8 cellular contexts compared by ENCODE assay signal in the genomic region with DNA sequence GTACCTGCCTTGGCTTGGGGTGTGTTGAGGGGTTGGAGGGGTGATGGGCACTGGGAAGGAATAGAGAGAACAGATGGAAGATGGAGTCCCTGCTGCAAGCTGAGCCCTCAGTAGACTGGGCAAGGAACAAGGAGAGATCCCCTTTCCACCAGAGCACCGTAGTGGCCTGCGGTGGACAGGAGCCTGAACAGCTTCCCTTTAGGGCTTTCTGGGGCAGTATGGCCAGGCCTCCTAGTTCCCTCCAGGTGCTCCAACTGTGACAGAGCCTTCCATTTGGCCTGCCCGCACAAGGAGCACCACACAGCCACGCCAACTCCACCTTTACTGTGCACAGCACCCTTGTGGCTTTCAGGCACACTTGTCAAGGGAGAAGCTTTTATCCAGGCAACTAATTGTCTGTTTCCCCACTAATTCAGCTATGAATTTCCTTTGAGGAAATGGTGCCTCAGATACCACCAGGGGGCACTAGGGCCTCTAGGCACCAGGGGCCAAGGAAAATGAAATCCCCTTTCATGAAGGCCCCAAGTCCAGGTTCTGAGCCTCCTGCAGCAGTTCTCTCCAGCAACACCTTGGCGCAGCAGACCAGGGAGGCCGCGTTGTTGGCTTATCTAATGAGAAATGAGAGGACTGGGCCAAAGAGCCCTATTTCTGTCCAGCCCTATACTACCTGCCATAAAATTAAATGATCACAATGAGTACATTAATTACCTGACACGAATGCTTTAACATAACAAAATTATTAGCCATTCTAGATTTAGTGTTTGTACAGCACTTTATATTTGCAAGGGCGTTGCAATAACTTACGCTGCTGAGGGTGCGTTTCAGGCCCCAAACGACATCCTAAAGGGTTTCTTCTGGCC. TPM values are rescaled to one million over a fixed set of nuclear protein-coding genes. Genes with fewer than 3 reads are reported as not detected.
DNase-seq lines count a peak whose midpoint lies in the region; ATAC-seq, FAIRE-seq and TF ChIP-seq lines count a peak whose summit lies in the region.

No MANE protein-coding gene starts in this region.

- peaks cover 0 to 30% (median 2%) of the 10 kb centered on the region in 3 experiments for H3K27me3 ChIP-seq in neuronal stem cell (ENCODE audit: control insufficient read depth in 3 of 3, insufficient read depth in 3 of 3, low read depth in 1 of 3, low read length in 3 of 3)
- no peaks in the 10 kb centered on the region for H3K27me3 ChIP-seq in vagina

- peak overlapping the region; percentile 23 for H2AK5ac ChIP-seq in neuronal stem cell (ENCODE audit: low read depth, low read length)

- no peak overlapping the region for H3K18ac ChIP-seq in neuronal stem cell (ENCODE audit: low read length)

- H4K8ac ChIP-seq in neuronal stem cell (ENCODE audit: low read depth, low read length), result no peak overlapping the region

- intact Hi-C loops in vagina (cut with DNase I), result no loop called here

- H3K79me1 ChIP-seq in neuronal stem cell (ENCODE audit: low read depth, low read length), result no peaks in the 10 kb centered on the region

- ATAC-seq in activated CD8-positive, alpha-beta memory T cell treated with anti-CD3 and anti-CD28 coated beads, Interleukin-2, amount 10 ng/mL, durations not matched to agents 7 days and 5 days, result no peak
- no peak for ATAC-seq in GM21717 (IDR thresholded peaks at IDR 0.05; ENCODE audit: unreplicated experiment)

- H3K4me3 ChIP-seq in neuronal stem cell (ENCODE audit: low read length in 2 of 2), result no peak overlapping the region
- no peak overlapping the region for H3K4me3 ChIP-seq in vagina

- no peak overlapping the region for H3K14ac ChIP-seq in neuronal stem cell (ENCODE audit: low read length)

- no peak overlapping the region for H3K4me3 Mint-ChIP-seq in activated CD8-positive, alpha-beta memory T cell treated with anti-CD3 and anti-CD28 coated beads, Interleukin-2, amount 10 ng/mL, durations not matched to agents 7 days and 5 days

- no peak overlapping the region for H3K27ac ChIP-seq in neuronal stem cell (replicated peaks; ENCODE audit: low read length)
- H3K27ac ChIP-seq in vagina, result no peak overlapping the region

- H2BK12ac ChIP-seq in neuronal stem cell (ENCODE audit: low read length), result peak overlapping the region; percentile 23

- CTCF ChIA-PET in activated CD8-positive, alpha-beta memory T cell treated with anti-CD3 and anti-CD28 coated beads, Interleukin-2, amount 10 ng/mL, durations not matched to agents 7 days and 5 days (lab: Charles Lee), result interaction anchor here (0.7 to 5.4 kb wide), 7 partner anchors 9 to 274 kb away, joined by 3 to 49 read pairs (median 4); no protein-coding TSS in a partner anchor

- peaks cover 8% of the 10 kb centered on the region for H3K27me3 Mint-ChIP-seq in activated CD8-positive, alpha-beta memory T cell treated with anti-CD3 and anti-CD28 coated beads, Interleukin-2, amount 10 ng/mL, durations not matched to agents 7 days and 5 days

- H3K4me1 Mint-ChIP-seq in activated CD8-positive, alpha-beta memory T cell treated with anti-CD3 and anti-CD28 coated beads, Interleukin-2, amount 10 ng/mL, durations not matched to agents 7 days and 5 days, result peaks cover 5% of the 10 kb centered on the region

- peaks cover 0 to 13% of the 10 kb centered on the region in 2 donors for H3K4me1 ChIP-seq in neuronal stem cell (ENCODE audit: control insufficient read depth in 2 of 2, insufficient read depth in 1 of 2, low read depth in 1 of 2, low read length in 2 of 2)
- H3K4me1 ChIP-seq in vagina, result no peaks in the 10 kb centered on the region

- no peak overlapping the region for H4K91ac ChIP-seq in neuronal stem cell (ENCODE audit: low read depth, low read length, poor library complexity)

- WGBS in neuronal stem cell (ENCODE audit: extremely low coverage in 2 of 2, insufficient read length in 2 of 2, insufficient replicate concordance in 1 of 2), 2 donors, result no CpG with 5 or more reads among the region's 12 CpGs

- no peaks in the 10 kb centered on the region for H3K36me3 Mint-ChIP-seq in activated CD8-positive, alpha-beta memory T cell treated with anti-CD3 and anti-CD28 coated beads, Interleukin-2, amount 10 ng/mL, durations not matched to agents 7 days and 5 days

- no peak overlapping the region for H3K27ac Mint-ChIP-seq in activated CD8-positive, alpha-beta memory T cell treated with anti-CD3 and anti-CD28 coated beads, Interleukin-2, amount 10 ng/mL, durations not matched to agents 7 days and 5 days

- no peak overlapping the region for H3K9ac ChIP-seq in neuronal stem cell (ENCODE audit: low read depth, low read length, poor library complexity)

- no peak overlapping the region for H2BK5ac ChIP-seq in neuronal stem cell (ENCODE audit: low read length)

- FAIRE-seq in GM19239 (lab: Jason Lieb, UNC), result peak; percentile 57

- no peak overlapping the region for H3K4me2 ChIP-seq in neuronal stem cell (ENCODE audit: insufficient read depth, low read length, poor library complexity, severe bottlenecking)

- peak overlapping the region; percentile 1 for H3K23ac ChIP-seq in neuronal stem cell (ENCODE audit: low read depth, low read length, poor library complexity)

- DNase-seq in AG20443 (ENCODE audit: low spot score), result peak; percentile 78
- DNase-seq in GM19239 (ENCODE audit: insufficient read length, low spot score), result peak; percentile 16
- DNase-seq in NCI-H69 (lab: John Stamatoyannopoulos, UW), result peak; percentile 79
- peak; percentile 55 for DNase-seq in activated CD8-positive, alpha-beta memory T cell treated with anti-CD3 and anti-CD28 coated beads, Interleukin-2, amount 10 ng/mL, durations not matched to agents 7 days and 5 days
- DNase-seq in fibroblast of peridontal ligament (ENCODE audit: extremely low read depth), result peak; percentile 59
- DNase-seq in neuronal stem cell (ENCODE audit: low spot score), result peak; percentile 51
- no peak for DNase-seq in vagina (ENCODE audit: extremely low spot score in 2 of 2)

- peak; percentile 29 to 47 (median 35) for TF ChIP-seq CTCF in vagina (IDR thresholded peaks at IDR 0.05)

- no peak overlapping the region for H2BK15ac ChIP-seq in neuronal stem cell (ENCODE audit: low read length)

- no peaks in the 10 kb centered on the region for H3K9me3 ChIP-seq in neuronal stem cell (replicated peaks in 1 of 2; ENCODE audit: control insufficient read depth in 2 of 2, insufficient read depth in 1 of 2, low read depth in 1 of 2, low read length in 2 of 2)
- no peaks in the 10 kb centered on the region for H3K9me3 ChIP-seq in vagina

- H2BK120ac ChIP-seq in neuronal stem cell (ENCODE audit: low read depth, low read length), result no peak overlapping the region

- H2AFZ ChIP-seq in neuronal stem cell (ENCODE audit: low read length), result no peak overlapping the region

- H3K36me3 ChIP-seq in neuronal stem cell (replicated peaks in 1 of 2; ENCODE audit: control insufficient read depth in 2 of 2, insufficient read depth in 2 of 2, low read length in 2 of 2) (no peaks in the 10 kb centered on the region), vagina (no peaks in the 10 kb centered on the region)

- H3K4ac ChIP-seq in neuronal stem cell (ENCODE audit: low read length), result no peak overlapping the region

- no peaks in the 10 kb centered on the region for H3K9me3 Mint-ChIP-seq in activated CD8-positive, alpha-beta memory T cell treated with anti-CD3 and anti-CD28 coated beads, Interleukin-2, amount 10 ng/mL, durations not matched to agents 7 days and 5 days (ENCODE audit: low read depth)

- TF ChIP-seq POLR2A in vagina (IDR thresholded peaks at IDR 0.05), result no peak

RNA-seq across cellular contexts. Expression of gene ERI3, which starts 23.1 kb away (rescaled TPM):
- 10 to 100 TPM; 27.2 to 30.4 TPM for total RNA-seq in activated CD8-positive, alpha-beta memory T cell treated with anti-CD3 and anti-CD28 coated beads, Interleukin-2, amount 10 ng/mL, durations not matched to agents 7 days and 5 days
- polyA plus RNA-seq in neuronal stem cell (2013, experiment 1 of 2), result 64.6 TPM
- polyA plus RNA-seq in neuronal stem cell (2013, experiment 2 of 2), result 61.4 TPM
- total RNA-seq in vagina, result 39.3 TPM

RNA-seq across cellular contexts. Expression of gene RNF220, which starts 26.9 kb away (rescaled TPM):
- total RNA-seq in activated CD8-positive, alpha-beta memory T cell treated with anti-CD3 and anti-CD28 coated beads, Interleukin-2, amount 10 ng/mL, durations not matched to agents 7 days and 5 days, result 10 to 100 TPM; 81.8 to 94.1 TPM
- polyA plus RNA-seq in neuronal stem cell (2013, experiment 1 of 2), result 105 TPM
- 97.3 TPM for polyA plus RNA-seq in neuronal stem cell (2013, experiment 2 of 2)
- 52.5 TPM for total RNA-seq in vagina

Comparison
In these comparisons a context has a peak if more than half of its experiments do, and no peak if none do; other contexts are left out.
1. DNase-seq: peak in AG20443 (single experiment), GM19239 (single experiment), NCI-H69 (single experiment), activated CD8-positive, alpha-beta memory T cell treated with anti-CD3 and anti-CD28 coated beads, Interleukin-2, amount 10 ng/mL, durations not matched to agents 7 days and 5 days (single experiment), fibroblast of peridontal ligament (single experiment) and neuronal stem cell (single experiment); none in vagina (0 of 2).